8 cellular contexts compared by ENCODE assay signal in the genomic region with DNA sequence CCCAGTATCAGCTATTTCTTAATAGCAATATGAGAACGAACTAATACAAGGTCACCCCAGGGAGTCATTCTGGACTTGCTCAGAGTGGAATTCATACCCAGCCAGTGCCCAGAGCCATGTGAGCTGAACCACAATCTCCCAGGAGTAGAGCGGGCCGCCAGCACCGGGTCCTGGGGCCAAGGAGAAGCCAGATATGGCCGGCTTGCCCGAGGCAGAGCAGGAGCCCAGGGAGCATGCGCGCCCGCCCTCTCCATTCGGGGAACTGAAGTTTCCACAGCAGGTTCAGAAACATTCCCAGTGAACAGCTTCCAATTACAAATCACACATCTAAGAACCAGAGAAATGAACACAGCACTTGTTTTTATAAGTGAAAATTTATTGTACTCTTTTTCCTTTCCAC.
"Had no signal": no experiment of that assay in that cellular context is flagged by ENCODE, and none has a peak within 500 bp of the region (broad histone marks: within the 10 kb centered on the region; RNA-seq: fewer than 3 reads in every experiment).

No MANE protein-coding gene starts in this region.

- DNase-seq: GM23248, GOT3, H9, HCEC 1CT, KBM-7 had no signal

- H3K27ac ChIP-seq: GM23248, HL-60, KMS-11 had no signal

- H3K4me3 ChIP-seq: GM23248 had no signal

- ATAC-seq: HepG2 had no signal
